ENCODE assay signal across 1 cellular context in the genomic region with DNA sequence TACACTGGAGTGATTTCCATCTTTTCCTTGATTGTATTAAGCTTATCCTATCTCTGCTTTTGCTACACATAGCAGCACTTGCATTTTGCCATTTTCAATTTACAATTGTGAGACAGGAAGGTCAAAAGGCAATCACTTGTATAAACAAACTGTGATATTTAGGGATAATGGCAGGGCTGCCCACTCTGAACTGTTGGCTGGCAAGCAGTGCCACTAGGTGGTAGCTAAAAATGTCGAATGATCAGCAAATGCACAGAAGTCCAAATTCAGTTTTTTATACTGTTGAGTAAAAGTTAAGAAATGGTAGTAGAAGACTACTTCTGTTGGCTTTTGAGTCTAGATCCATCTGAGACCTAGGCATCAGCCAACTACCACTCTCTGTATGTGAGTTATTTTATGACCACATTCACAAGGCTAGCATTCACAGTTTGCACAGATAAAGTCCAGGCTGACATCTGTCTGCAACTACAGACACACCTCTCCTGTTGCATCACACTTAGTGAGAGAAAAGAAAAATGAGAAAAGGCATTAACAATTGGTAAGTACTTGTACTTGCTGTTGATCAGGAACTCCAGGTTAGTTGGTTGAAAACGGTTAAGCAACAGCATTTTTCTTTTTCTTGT.
TF ChIP-seq lines count a peak whose summit lies in the region.

No MANE protein-coding gene starts in this region.

TF ChIP-seq in GM23338, 12 proteins besides CTCF, POLR2A, EP300 and RAD21 (continued from another document):
- TF ChIP-seq, protein P1, sequence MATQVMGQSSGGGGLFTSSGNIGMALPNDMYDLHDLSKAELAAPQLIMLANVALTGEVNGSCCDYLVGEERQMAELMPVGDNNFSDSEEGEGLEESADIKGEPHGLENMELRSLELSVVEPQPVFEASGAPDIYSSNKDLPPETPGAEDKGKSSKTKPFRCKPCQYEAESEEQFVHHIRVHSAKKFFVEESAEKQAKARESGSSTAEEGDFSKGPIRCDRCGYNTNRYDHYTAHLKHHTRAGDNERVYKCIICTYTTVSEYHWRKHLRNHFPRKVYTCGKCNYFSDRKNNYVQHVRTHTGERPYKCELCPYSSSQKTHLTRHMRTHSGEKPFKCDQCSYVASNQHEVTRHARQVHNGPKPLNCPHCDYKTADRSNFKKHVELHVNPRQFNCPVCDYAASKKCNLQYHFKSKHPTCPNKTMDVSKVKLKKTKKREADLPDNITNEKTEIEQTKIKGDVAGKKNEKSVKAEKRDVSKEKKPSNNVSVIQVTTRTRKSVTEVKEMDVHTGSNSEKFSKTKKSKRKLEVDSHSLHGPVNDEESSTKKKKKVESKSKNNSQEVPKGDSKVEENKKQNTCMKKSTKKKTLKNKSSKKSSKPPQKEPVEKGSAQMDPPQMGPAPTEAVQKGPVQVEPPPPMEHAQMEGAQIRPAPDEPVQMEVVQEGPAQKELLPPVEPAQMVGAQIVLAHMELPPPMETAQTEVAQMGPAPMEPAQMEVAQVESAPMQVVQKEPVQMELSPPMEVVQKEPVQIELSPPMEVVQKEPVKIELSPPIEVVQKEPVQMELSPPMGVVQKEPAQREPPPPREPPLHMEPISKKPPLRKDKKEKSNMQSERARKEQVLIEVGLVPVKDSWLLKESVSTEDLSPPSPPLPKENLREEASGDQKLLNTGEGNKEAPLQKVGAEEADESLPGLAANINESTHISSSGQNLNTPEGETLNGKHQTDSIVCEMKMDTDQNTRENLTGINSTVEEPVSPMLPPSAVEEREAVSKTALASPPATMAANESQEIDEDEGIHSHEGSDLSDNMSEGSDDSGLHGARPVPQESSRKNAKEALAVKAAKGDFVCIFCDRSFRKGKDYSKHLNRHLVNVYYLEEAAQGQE (IDR thresholded peaks at IDR 0.05; ENCODE audit: unreplicated experiment) = no peak
TF ChIP-seq in GM23338: peak in this region for 0.
